Comparison of ENCODE assay signal across 19 cellular contexts in genomic region chr10:34838366-34838900, GRCh38. TPM values are rescaled to one million over a fixed set of nuclear protein-coding genes. Genes with fewer than 3 reads are reported as not detected.
"Had no signal": no experiment of that assay in that cellular context is flagged by ENCODE, and none has a peak within 500 bp of the region (broad histone marks: within the 10 kb centered on the region; RNA-seq: fewer than 3 reads in every experiment).

No MANE protein-coding gene starts in this region.

- H3K9me3 ChIP-seq: adrenal gland, SK-N-SH had no signal

- H3K4me1 Mint-ChIP-seq: activated naive CD8-positive, alpha-beta T cell treated with anti-CD3 and anti-CD28 coated beads, Interleukin-2, amount 10 ng/mL, durations not matched to agents 7 days and 5 days had no signal

- H3K9me3 Mint-ChIP-seq: activated CD8-positive, alpha-beta T cell treated with anti-CD3 and anti-CD28 coated beads for 36 hours; activated naive CD8-positive, alpha-beta T cell treated with anti-CD3 and anti-CD28 coated beads, Interleukin-2, amount 10 ng/mL, durations not matched to agents 7 days and 5 days had no signal

- H3K9ac ChIP-seq: SK-N-SH had no signal

- H3K4me3 Mint-ChIP-seq: activated CD8-positive, alpha-beta T cell treated with anti-CD3 and anti-CD28 coated beads for 36 hours; activated naive CD8-positive, alpha-beta T cell treated with anti-CD3 and anti-CD28 coated beads, Interleukin-2, amount 10 ng/mL, durations not matched to agents 7 days and 5 days had no signal

- H3K36me3 Mint-ChIP-seq: activated naive CD8-positive, alpha-beta T cell treated with anti-CD3 and anti-CD28 coated beads, Interleukin-2, amount 10 ng/mL, durations not matched to agents 7 days and 5 days had no signal

- H3K27ac Mint-ChIP-seq: activated CD8-positive, alpha-beta T cell treated with anti-CD3 and anti-CD28 coated beads for 36 hours; activated naive CD8-positive, alpha-beta T cell treated with anti-CD3 and anti-CD28 coated beads, Interleukin-2, amount 10 ng/mL, durations not matched to agents 7 days and 5 days had no signal

- DNase-seq: activated CD4-positive, alpha-beta T cell treated with anti-CD3 and anti-CD28 coated beads for 4 hours; activated CD8-positive, alpha-beta memory T cell treated with anti-CD3 and anti-CD28 coated beads, Interleukin-2, amount 50 U/mL, for 4 hours; activated CD8-positive, alpha-beta T cell treated with anti-CD3 and anti-CD28 coated beads for 36 hours; activated naive CD4-positive, alpha-beta T cell treated with anti-CD3 and anti-CD28 coated beads, Interleukin-2, amount 50 U/mL, for 16 hours; activated naive CD8-positive, alpha-beta T cell treated with anti-CD3 and anti-CD28 coated beads, Interleukin-2, amount 10 ng/mL, durations not matched to agents 7 days and 5 days; activated T-cell treated with anti-CD3 and anti-CD28 coated beads, Interleukin-2, amount 50 U/mL, for 1 hour; adrenal gland; anterior cingulate cortex; cerebellar nuclear complex; Kasumi-1; NCI-H1092; NCI-H1417; NCI-H1694 treated with DMSO at 0.1 percent for 48 hours; NCI-H2029 treated with DMSO at 0.1 percent for 48 hours; NCI-H524; SK-N-SH; T-helper 1 cell had no signal

- H3K27ac ChIP-seq: adrenal gland had no signal

- H3K27me3 ChIP-seq: adrenal gland had no signal

- H3K4me3 ChIP-seq: adrenal gland had no signal

- ATAC-seq: activated CD4-positive, CD25-positive, alpha-beta regulatory T cell treated with anti-CD3 and anti-CD28 coated beads, Interleukin-2, amount 50 U/mL, for 24 hours; activated CD8-positive, alpha-beta T cell treated with anti-CD3 and anti-CD28 coated beads for 36 hours had no signal

- H3K4me2 ChIP-seq: SK-N-SH had no signal

- H3K4me1 ChIP-seq: adrenal gland had no signal

- H3K36me3 ChIP-seq: adrenal gland had no signal

RNA-seq across cellular contexts. Expression of gene PARD3, which starts 23.3 kb away (rescaled TPM):
- total RNA-seq: OCI-LY7 had no signal
